In genomic region chr14:49893309-49894213, GRCh38 we compare ENCODE assay signal across 8 cellular contexts. TPM values are rescaled to one million over a fixed set of nuclear protein-coding genes. Genes with fewer than 3 reads are reported as not detected.
DNase-seq lines count a peak whose midpoint lies in the region; ATAC-seq, FAIRE-seq and TF ChIP-seq lines count a peak whose summit lies in the region.

No MANE protein-coding gene starts in this region.

- TF ChIP-seq CTCF in cardiac muscle cell (IDR thresholded peaks at IDR 0.05; ENCODE audit: low read depth, low read length): no peak
- peak in 1 of 4 experiments; percentile 5 for TF ChIP-seq CTCF in prostate gland (IDR thresholded peaks at IDR 0.05)
- TF ChIP-seq CTCF in vagina (IDR thresholded peaks at IDR 0.05): no peak

- under 1% methylated on average over 82 of the region's 85 CpGs for WGBS in prostate gland

- peak; percentile 29 for ATAC-seq in GM18517 (IDR thresholded peaks at IDR 0.05; ENCODE audit: unreplicated experiment)
- peak; percentile 22 for ATAC-seq in HG03060 (IDR thresholded peaks at IDR 0.05; ENCODE audit: low read depth, unreplicated experiment)

- H3K9me3 ChIP-seq in cardiac muscle cell (ENCODE audit: low read depth) (no peaks in the 10 kb centered on the region), prostate gland (no peaks in the 10 kb centered on the region), vagina (no peaks in the 10 kb centered on the region)

- TF ChIP-seq POLR2A in prostate gland (IDR thresholded peaks at IDR 0.05) (no peak), vagina (IDR thresholded peaks at IDR 0.05) (no peak)

- H3K4me3 ChIP-seq in cardiac muscle cell (peak overlapping the region; percentile 98), prostate gland (peak overlapping the region; percentile 95 to 98), vagina (peak overlapping the region; percentile 89 to 95)

- H3K27ac ChIP-seq in cardiac muscle cell (peak overlapping the region; percentile 98), prostate gland (peak overlapping the region; percentile 99 to 100), vagina (peak overlapping the region; percentile 100)

- DNase-seq in 8988T (peak; percentile 53), RCC 7860 (ENCODE audit: low spot score) (peak; percentile 13), cardiac muscle cell (ENCODE audit: low read depth in 1 of 2, low spot score in 1 of 2) (peak; percentile 17 to 63), prostate gland (ENCODE audit: low spot score) (peak; percentile 23), vagina (ENCODE audit: extremely low spot score in 2 of 2) (no peak)
- DNase-seq in activated naive CD4-positive, alpha-beta T cell (lab: John Stamatoyannopoulos, UW): peak; percentile 65 to 71 (median 67)

- H3K4me1 ChIP-seq in cardiac muscle cell (ENCODE audit: low read depth): peaks cover 41% of the 10 kb centered on the region
- H3K4me1 ChIP-seq in prostate gland (replicated peaks): peaks cover 9% of the 10 kb centered on the region
- peaks cover 55% of the 10 kb centered on the region for H3K4me1 ChIP-seq in vagina

- FAIRE-seq in RCC 7860 (lab: Jason Lieb, UNC): no peak

- peaks cover 8% of the 10 kb centered on the region for H3K36me3 ChIP-seq in cardiac muscle cell
- no peaks in the 10 kb centered on the region for H3K36me3 ChIP-seq in prostate gland
- H3K36me3 ChIP-seq in vagina: peaks cover 0 to 6% of the 10 kb centered on the region in 2 donors

- H3K27me3 ChIP-seq in cardiac muscle cell: no peaks in the 10 kb centered on the region
- no peaks in the 10 kb centered on the region for H3K27me3 ChIP-seq in prostate gland (replicated peaks; ENCODE audit: insufficient read depth)
- no peaks in the 10 kb centered on the region for H3K27me3 ChIP-seq in vagina

- intact Hi-C loops in prostate gland (cut with DNase I): loop anchor here (5.0 to 10.0 kb wide), 2 partner anchors 109 to 211 kb away; no protein-coding TSS in a partner anchor
- intact Hi-C loops in vagina (cut with DNase I): loop anchor here (5.0 to 10.0 kb wide), 2 partner anchors 109 to 211 kb away; no protein-coding TSS in a partner anchor

RNA-seq across cellular contexts. Expression of gene ARF6, which starts 0.7 kb away (rescaled TPM):
- 22.5 and 23.3 TPM in 2 replicates for total RNA-seq in cardiac muscle cell
- polyA plus RNA-seq in cardiac muscle cell: 27.8 and 28.4 TPM in 2 replicates
- total RNA-seq in prostate gland: 10 to 100 TPM; 64.3 to 92.7 TPM
- 48.6 TPM for total RNA-seq in vagina

RNA-seq across cellular contexts. Expression of gene NEMF, which starts 41.0 kb away (rescaled TPM):
- total RNA-seq in cardiac muscle cell: 33.9 and 43.9 TPM in 2 replicates
- polyA plus RNA-seq in cardiac muscle cell: 71.9 and 80.5 TPM in 2 replicates
- total RNA-seq in prostate gland: 10 to 100 TPM; 63.9 to 71.7 TPM
- 77.8 TPM for total RNA-seq in vagina

Comparison
In these comparisons a context has a peak if more than half of its experiments do, and no peak if none do; other contexts are left out.
1. DNase-seq: peak in 8988T (single experiment), RCC 7860 (single experiment), activated naive CD4-positive, alpha-beta T cell (4 of 4), cardiac muscle cell (2 of 2) and prostate gland (single experiment); none in vagina (0 of 2).
2. Peak in every context shown above with its lines, with median percentiles within 50 percentile points of each other: H3K27ac ChIP-seq and H3K4me3 ChIP-seq.